In genomic region chr13:80751854-80752253, GRCh38 we compare ENCODE assay signal across 18 cellular contexts.
DNase-seq lines count a peak whose midpoint lies in the region; ATAC-seq and TF ChIP-seq lines count a peak whose summit lies in the region.
"Had no signal": no experiment of that assay in that cellular context is flagged by ENCODE, and none has a peak within 500 bp of the region (broad histone marks: within the 10 kb centered on the region; RNA-seq: fewer than 3 reads in every experiment).

No MANE protein-coding gene starts in this region.

- H3K27ac Mint-ChIP-seq in natural killer cell (no peak overlapping the region), endothelial cell (ENCODE audit: unreplicated experiment) (peak overlapping the region; percentile 4)
- no peak overlapping the region for H3K27ac Mint-ChIP-seq in natural killer cell treated with Interleukin-12 subunit alpha and Interleukin-12 subunit beta and Interleukin-15 and Interleukin-18, amount 100 ng/mL, for 72 hours
- H3K27ac Mint-ChIP-seq: HFFc6 had no signal

- DNase-seq in natural killer cell: no peak
- no peak for DNase-seq in natural killer cell treated with Interleukin-12 subunit alpha and Interleukin-12 subunit beta and Interleukin-15 and Interleukin-18, amount 100 ng/mL, for 72 hours (ENCODE audit: low spot score)
- DNase-seq in NCI-H748 (lab: John Stamatoyannopoulos, UW; ENCODE audit: unreplicated experiment): peak; percentile 64
- no peak for DNase-seq in endothelial cell (ENCODE audit: low spot score)
- no peak for DNase-seq in NCI-H1694 treated with DMSO at 0.1 percent for 48 hours (lab: John Stamatoyannopoulos, UW)
- DNase-seq in stimulated activated CD4-positive, alpha-beta T cell treated with anti-CD3 and anti-CD28 coated beads, Interleukin-4, amount 100 ng/mL, for 24 hours: no peak
- DNase-seq in stimulated activated naive CD4-positive, alpha-beta T cell (lab: John Stamatoyannopoulos, UW): no peak
- DNase-seq: BE2C, DMS79, H7, HFFc6, NCI-H1092, NCI-H1436, NCI-H2029 treated with DMSO at 0.1 percent for 48 hours, NCI-H226, NCI-H524 treated with DMSO at 0.1 percent for 48 hours, SIG-M5, SK-N-SH had no signal

- TF ChIP-seq CTCF in natural killer cell (IDR thresholded peaks at IDR 0.05) (no peak), endothelial cell (IDR thresholded peaks at IDR 0.05; ENCODE audit: unreplicated experiment) (no peak)

- H3K4me1 Mint-ChIP-seq in natural killer cell (peaks cover 12 to 16% of the 10 kb centered on the region in 2 donors), endothelial cell (ENCODE audit: unreplicated experiment) (peaks cover 12% of the 10 kb centered on the region)
- peaks cover 11 to 13% of the 10 kb centered on the region in 2 donors for H3K4me1 Mint-ChIP-seq in natural killer cell treated with Interleukin-12 subunit alpha and Interleukin-12 subunit beta and Interleukin-15 and Interleukin-18, amount 100 ng/mL, for 72 hours (ENCODE audit: low read depth in 2 of 2)

- peak in 2 of 3 donors; percentile 33 to 41 for ATAC-seq in natural killer cell
- no peak for ATAC-seq in natural killer cell treated with Interleukin-12 subunit alpha and Interleukin-12 subunit beta and Interleukin-15 and Interleukin-18, amount 100 ng/mL, for 72 hours

- no peaks in the 10 kb centered on the region for H3K9me3 Mint-ChIP-seq in natural killer cell
- H3K9me3 Mint-ChIP-seq in natural killer cell treated with Interleukin-12 subunit alpha and Interleukin-12 subunit beta and Interleukin-15 and Interleukin-18, amount 100 ng/mL, for 72 hours: no peaks in the 10 kb centered on the region
- no peaks in the 10 kb centered on the region for H3K9me3 Mint-ChIP-seq in endothelial cell (ENCODE audit: unreplicated experiment)

- H3K27me3 Mint-ChIP-seq in natural killer cell (ENCODE audit: low read depth in 2 of 2) (peaks cover 29 to 64% of the 10 kb centered on the region in 2 donors), endothelial cell (ENCODE audit: unreplicated experiment) (no peaks in the 10 kb centered on the region)
- H3K27me3 Mint-ChIP-seq in natural killer cell treated with Interleukin-12 subunit alpha and Interleukin-12 subunit beta and Interleukin-15 and Interleukin-18, amount 100 ng/mL, for 72 hours: peaks cover 30 to 31% of the 10 kb centered on the region in 2 donors

- H3K4me3 Mint-ChIP-seq in natural killer cell (no peak overlapping the region), endothelial cell (ENCODE audit: unreplicated experiment) (no peak overlapping the region)
- no peak overlapping the region for H3K4me3 Mint-ChIP-seq in natural killer cell treated with Interleukin-12 subunit alpha and Interleukin-12 subunit beta and Interleukin-15 and Interleukin-18, amount 100 ng/mL, for 72 hours
- H3K4me3 Mint-ChIP-seq: HFFc6 had no signal

- no peaks in the 10 kb centered on the region for H3K36me3 Mint-ChIP-seq in natural killer cell
- no peaks in the 10 kb centered on the region for H3K36me3 Mint-ChIP-seq in natural killer cell treated with Interleukin-12 subunit alpha and Interleukin-12 subunit beta and Interleukin-15 and Interleukin-18, amount 100 ng/mL, for 72 hours
- no peaks in the 10 kb centered on the region for H3K36me3 Mint-ChIP-seq in endothelial cell (ENCODE audit: low read depth, unreplicated experiment)

- intact Hi-C loops in natural killer cell (cut with micrococcal nuclease): no loop called here

Comparison
In these comparisons a context has a peak if more than half of its experiments do, and no peak if none do; other contexts are left out.
1. ATAC-seq: peak in natural killer cell (2 of 3); none in natural killer cell treated with Interleukin-12 subunit alpha and Interleukin-12 subunit beta and Interleukin-15 and Interleukin-18, amount 100 ng/mL, for 72 hours (0 of 2).